9 cellular contexts compared by ENCODE assay signal in the genomic region with DNA sequence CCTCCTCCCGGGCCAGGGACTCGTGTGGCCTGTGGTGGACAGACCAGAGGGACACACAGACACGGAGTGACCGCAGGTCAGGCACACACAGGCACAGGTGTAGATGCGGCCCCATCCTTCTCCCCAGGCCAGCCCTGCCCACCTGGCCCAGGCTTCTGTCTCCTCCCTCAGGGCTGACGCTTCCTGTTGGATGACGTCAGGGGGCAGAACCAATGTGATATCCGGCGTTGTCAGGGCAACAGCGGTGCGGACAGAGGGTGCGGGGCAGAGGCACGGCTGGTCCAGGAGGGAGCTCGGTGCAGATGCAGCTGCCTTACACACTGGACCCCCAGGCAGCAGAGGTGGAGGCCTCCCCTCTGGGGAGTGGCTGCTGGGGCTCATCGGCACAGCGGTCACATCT. TPM values are rescaled to one million over a fixed set of nuclear protein-coding genes. Genes with fewer than 3 reads are reported as not detected.
DNase-seq lines count a peak whose midpoint lies in the region; ATAC-seq lines count a peak whose summit lies in the region.
"Had no signal": no experiment of that assay in that cellular context is flagged by ENCODE, and none has a peak within 500 bp of the region (broad histone marks: within the 10 kb centered on the region; RNA-seq: fewer than 3 reads in every experiment).

No MANE protein-coding gene starts in this region.

- peaks cover 5% of the 10 kb centered on the region for H3K36me3 Mint-ChIP-seq in activated naive CD4-positive, alpha-beta T cell treated with anti-CD3 and anti-CD28 coated beads, Interleukin-2, amount 50 U/mL, for 24 hours
- H3K36me3 Mint-ChIP-seq in naive thymus-derived CD8-positive, alpha-beta T cell: peaks cover 0 to 10% (median 4%) of the 10 kb centered on the region in 3 donors

- peak overlapping the region; percentile 19 for H3K4me3 Mint-ChIP-seq in activated naive CD4-positive, alpha-beta T cell treated with anti-CD3 and anti-CD28 coated beads, Interleukin-2, amount 50 U/mL, for 24 hours
- H3K4me3 Mint-ChIP-seq in naive thymus-derived CD8-positive, alpha-beta T cell: peak overlapping the region in 7 of 10 donors; percentile 18 to 69 (median 36)
- H3K4me3 Mint-ChIP-seq: stimulated activated naive CD8-positive, alpha-beta T cell treated with anti-CD3 and anti-CD28 coated beads, Interleukin-15, Interleukin-2, amounts not matched to agents 100 ng/mL and 50 ng/mL, for 24 hours had no signal

- POLR2A ChIA-PET in naive thymus-derived CD8-positive, alpha-beta T cell (lab: Charles Lee): no interaction called here

- no peaks in the 10 kb centered on the region for H3K9me3 Mint-ChIP-seq in activated naive CD4-positive, alpha-beta T cell treated with anti-CD3 and anti-CD28 coated beads, Interleukin-2, amount 50 U/mL, for 24 hours
- H3K9me3 Mint-ChIP-seq in naive thymus-derived CD8-positive, alpha-beta T cell: no peaks in the 10 kb centered on the region
- H3K9me3 Mint-ChIP-seq: stimulated activated naive CD8-positive, alpha-beta T cell treated with anti-CD3 and anti-CD28 coated beads, Interleukin-15, Interleukin-2, amounts not matched to agents 100 ng/mL and 50 ng/mL, for 24 hours had no signal

- DNase-seq in NCI-H2107 (lab: John Stamatoyannopoulos, UW) (peak; percentile 25), NCI-H2107 treated with DMSO at 0.1 percent for 48 hours (lab: John Stamatoyannopoulos, UW; ENCODE audit: unreplicated experiment) (no peak), NCI-H69 (lab: John Stamatoyannopoulos, UW) (peak; percentile 97), mesenteric fat pad (ENCODE audit: low spot score) (no peak)
- peak in 6 of 10 donors; percentile 26 to 72 (median 34) for DNase-seq in naive thymus-derived CD8-positive, alpha-beta T cell

- ATAC-seq in naive thymus-derived CD8-positive, alpha-beta T cell: no peak
- ATAC-seq in GM19463 (IDR thresholded peaks at IDR 0.05; ENCODE audit: unreplicated experiment): no peak
- no peak for ATAC-seq in GM21447 (IDR thresholded peaks at IDR 0.05; ENCODE audit: unreplicated experiment)

- peaks cover 16% of the 10 kb centered on the region for H3K4me1 Mint-ChIP-seq in activated naive CD4-positive, alpha-beta T cell treated with anti-CD3 and anti-CD28 coated beads, Interleukin-2, amount 50 U/mL, for 24 hours
- H3K4me1 Mint-ChIP-seq in naive thymus-derived CD8-positive, alpha-beta T cell: peaks cover 3 to 44% (median 19%) of the 10 kb centered on the region in 4 donors

- no peak overlapping the region for H3K27ac Mint-ChIP-seq in activated naive CD4-positive, alpha-beta T cell treated with anti-CD3 and anti-CD28 coated beads, Interleukin-2, amount 50 U/mL, for 24 hours
- peak overlapping the region in 6 of 10 donors; percentile 50 to 90 (median 71) for H3K27ac Mint-ChIP-seq in naive thymus-derived CD8-positive, alpha-beta T cell
- H3K27ac Mint-ChIP-seq: stimulated activated naive CD8-positive, alpha-beta T cell treated with anti-CD3 and anti-CD28 coated beads, Interleukin-15, Interleukin-2, amounts not matched to agents 100 ng/mL and 50 ng/mL, for 24 hours had no signal

- no peaks in the 10 kb centered on the region for H3K27me3 Mint-ChIP-seq in activated naive CD4-positive, alpha-beta T cell treated with anti-CD3 and anti-CD28 coated beads, Interleukin-2, amount 50 U/mL, for 24 hours
- H3K27me3 Mint-ChIP-seq in naive thymus-derived CD8-positive, alpha-beta T cell: no peaks in the 10 kb centered on the region
- H3K27me3 Mint-ChIP-seq: stimulated activated naive CD8-positive, alpha-beta T cell treated with anti-CD3 and anti-CD28 coated beads, Interleukin-15, Interleukin-2, amounts not matched to agents 100 ng/mL and 50 ng/mL, for 24 hours had no signal

RNA-seq across cellular contexts. Expression of gene TUBGCP6, which starts 2.9 kb away (rescaled TPM):
- total RNA-seq in naive thymus-derived CD8-positive, alpha-beta T cell: 100 to 1,000 TPM; 153 to 156 TPM
- 10 to 100 TPM in 2 of 3 donors, 1 to 10 TPM in 1; 9.3 to 25.2 (median 17.3) TPM for polyA plus RNA-seq in naive thymus-derived CD8-positive, alpha-beta T cell
- 27.6 TPM for total RNA-seq in mesenteric fat pad

RNA-seq across cellular contexts. Expression of gene HDAC10, which starts 3.3 kb away (rescaled TPM):
- 100 to 1,000 TPM; 107 to 114 TPM for total RNA-seq in naive thymus-derived CD8-positive, alpha-beta T cell
- polyA plus RNA-seq in naive thymus-derived CD8-positive, alpha-beta T cell: 1 to 10 TPM; 5.4 to 7.8 (median 6.4) TPM
- total RNA-seq in mesenteric fat pad: 24.4 TPM

RNA-seq across cellular contexts. Expression of gene MAPK12, which starts 13.7 kb away (rescaled TPM):
- total RNA-seq in naive thymus-derived CD8-positive, alpha-beta T cell: 1 to 10 TPM; 2.1 to 2.9 TPM
- under 1 TPM in 2 of 3 donors, not detected in 1; 0.02 to 0.03 TPM for polyA plus RNA-seq in naive thymus-derived CD8-positive, alpha-beta T cell
- total RNA-seq in mesenteric fat pad: 20.0 TPM

RNA-seq across cellular contexts. Expression of gene MAPK11, which starts 22.4 kb away (rescaled TPM):
- 1 to 10 TPM in 1 of 2 experiments, under 1 TPM in 1; 0.86 to 1.2 TPM for total RNA-seq in naive thymus-derived CD8-positive, alpha-beta T cell
- polyA plus RNA-seq in naive thymus-derived CD8-positive, alpha-beta T cell: under 1 TPM; 0.13 to 0.24 (median 0.16) TPM
- total RNA-seq in mesenteric fat pad: 24.2 TPM

RNA-seq across cellular contexts. Expression of gene SELENOO, which starts 46.9 kb away (rescaled TPM):
- total RNA-seq in naive thymus-derived CD8-positive, alpha-beta T cell: 10 to 100 TPM; 40.3 to 42.4 TPM
- 1 to 10 TPM; 3.1 to 8.8 (median 5.2) TPM for polyA plus RNA-seq in naive thymus-derived CD8-positive, alpha-beta T cell
- total RNA-seq in mesenteric fat pad: 23.8 TPM

Comparison
In these comparisons a context has a peak if more than half of its experiments do, and no peak if none do; other contexts are left out.
1. DNase-seq: peak in NCI-H2107 (single experiment), NCI-H69 (single experiment) and naive thymus-derived CD8-positive, alpha-beta T cell (6 of 10); none in NCI-H2107 treated with DMSO at 0.1 percent for 48 hours (single experiment) and mesenteric fat pad (single experiment).